In the genomic region with DNA sequence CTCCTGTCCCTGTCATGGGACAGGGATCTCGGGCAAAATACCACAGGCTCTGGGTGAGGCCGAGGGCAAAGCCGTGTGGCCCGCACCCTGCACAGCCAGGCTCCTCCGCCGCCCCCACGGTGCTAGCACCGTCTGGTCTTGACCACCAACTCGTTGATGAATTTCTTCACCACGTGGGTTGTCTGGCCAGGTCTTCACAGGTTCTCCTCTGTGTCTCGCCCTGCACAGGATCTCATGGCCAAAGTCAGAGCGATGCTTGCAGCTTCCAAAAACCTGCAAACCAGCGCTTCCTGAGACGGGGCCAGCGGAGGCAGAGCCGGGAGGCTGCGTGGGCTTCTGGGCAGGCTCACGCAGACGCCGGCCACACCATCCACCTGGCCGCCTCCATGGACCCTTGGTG, we compare ENCODE assay signal across 8 cellular contexts.
"Had no signal": no experiment of that assay in that cellular context is flagged by ENCODE, and none has a peak within 500 bp of the region (broad histone marks: within the 10 kb centered on the region; RNA-seq: fewer than 3 reads in every experiment).

No MANE protein-coding gene starts in this region.

- ATAC-seq: HCT116, K562 had no signal

- H3K9me3 ChIP-seq: HAP-1 had no signal

- H3K4me3 Mint-ChIP-seq: HFFc6 had no signal

- H3K4me1 ChIP-seq: HAP-1 had no signal

- H3K27ac ChIP-seq: HL-60 had no signal

- DNase-seq: GOT3, HFFc6, IMR-90, KG1 had no signal

- H3K27ac Mint-ChIP-seq: HFFc6 had no signal

- H3K4me3 ChIP-seq: HAP-1, K562 had no signal
